In genomic region chr3:127387119-127387518, GRCh38 we compare ENCODE assay signal across 19 cellular contexts.
A peak's percentile ranks its signal among the peaks of the same experiment; 100 is the strongest.
DNase-seq lines count a peak whose midpoint lies in the region; ATAC-seq, FAIRE-seq and TF ChIP-seq lines count a peak whose summit lies in the region.
"Had no signal": no experiment of that assay in that cellular context is flagged by ENCODE, and none has a peak within 500 bp of the region (broad histone marks: within the 10 kb centered on the region; RNA-seq: fewer than 3 reads in every experiment).

No MANE protein-coding gene starts in this region.

- H3K27me3 Mint-ChIP-seq in chondrocyte (ENCODE audit: low read depth), result peaks cover 27% of the 10 kb centered on the region

- H4K5ac ChIP-seq in IMR-90 (ENCODE audit: low read depth, low read length), result no peak overlapping the region

- no peaks in the 10 kb centered on the region for H3K4me1 ChIP-seq in IMR-90 (ENCODE audit: control insufficient read depth, insufficient read depth, low read length)
- H3K4me1 ChIP-seq in kidney (ENCODE audit: control insufficient read depth in 1 of 2, insufficient read depth in 1 of 2, low read depth in 1 of 2, low read length in 2 of 2), result no peaks in the 10 kb centered on the region
- H3K4me1 ChIP-seq in spleen, result no peaks in the 10 kb centered on the region
- H3K4me1 ChIP-seq: A549, Caco-2 had no signal

- BruUV-seq in IMR-90 (replicated peaks; lab: Mats Ljungman, UMichigan), result no TSS peak

- CTCF ChIA-PET in IMR-90 (lab: Yijun Ruan, JAX), result no interaction called here

- no peak overlapping the region for H3K4ac ChIP-seq in IMR-90 (ENCODE audit: low read depth, low read length)

- no peak for DNase-seq in IMR-90
- DNase-seq in chondrocyte (ENCODE audit: low spot score), result peak; percentile 57
- DNase-seq in kidney, result peak; percentile 71
- DNase-seq in spleen, result peak; percentile 53
- DNase-seq in 8988T, result no peak
- DNase-seq in activated CD4-positive, CD25-positive, alpha-beta regulatory T cell (lab: John Stamatoyannopoulos, UW), result no peak
- DNase-seq: AML-193; Caco-2; CD4-positive, alpha-beta T cell; DMS79; GF-D8; H9 had no signal

- H3K9me3 ChIP-seq in IMR-90 (ENCODE audit: control insufficient read depth, insufficient read depth, low read length) (no peaks in the 10 kb centered on the region), kidney (ENCODE audit: control insufficient read depth in 1 of 2, low read length in 2 of 2) (peaks cover 0 to 3% of the 10 kb centered on the region in 2 donors), spleen (peaks cover 0 to 3% (median 0%) of the 10 kb centered on the region in 8 donors)
- H3K9me3 ChIP-seq: A549 had no signal

- WGBS in IMR-90 (ENCODE audit: extremely low coverage in 2 of 2, insufficient read length in 1 of 2), 2 experiments, result 50% methylated on average over 2 of the region's 8 CpGs; no CpG with 5 or more reads in 1 of the 2 experiments
- 78 to 92% (median 89%) methylated on average over 8 of the region's 8 CpGs for WGBS in spleen, 5 donors

- no peak overlapping the region for H3K4me2 ChIP-seq in IMR-90 (ENCODE audit: low read depth, low read length)
- H3K4me2 ChIP-seq: A549 had no signal

- H3K18ac ChIP-seq in IMR-90 (ENCODE audit: low read depth, low read length), result no peak overlapping the region

- peak overlapping the region; percentile 32 for H2AFZ ChIP-seq in IMR-90 (replicated peaks; ENCODE audit: low read length, poor library complexity)

- no peak overlapping the region for H3K27ac Mint-ChIP-seq in chondrocyte (ENCODE audit: unreplicated experiment)
- H3K27ac Mint-ChIP-seq: CD4-positive, alpha-beta T cell; H9; IgD-negative memory B cell had no signal

- no peak overlapping the region for H3K4me3 Mint-ChIP-seq in chondrocyte (ENCODE audit: unreplicated experiment)
- H3K4me3 Mint-ChIP-seq: CD4-positive, alpha-beta T cell; H9; IgD-negative memory B cell had no signal

- H3K27ac ChIP-seq in IMR-90 (ENCODE audit: insufficient read depth, low read length) (no peak overlapping the region), kidney (ENCODE audit: low read depth in 2 of 2, low read length in 2 of 2) (no peak overlapping the region), spleen (no peak overlapping the region)
- H3K27ac ChIP-seq: A549, C4-2B had no signal

- H4K20me1 ChIP-seq in IMR-90 (ENCODE audit: insufficient read depth, low read length), result no peaks in the 10 kb centered on the region

- POLR2A ChIA-PET in IMR-90 (lab: Charles Lee; ENCODE audit: unreplicated experiment), result no interaction called here

- no peak for TF ChIP-seq RAD21 in IMR-90 (IDR thresholded peaks at IDR 0.05; ENCODE audit: low read length)

- H3K56ac ChIP-seq in IMR-90 (ENCODE audit: extremely low read depth, insufficient read depth, low read length), result no peak overlapping the region

- H2BK5ac ChIP-seq in IMR-90 (ENCODE audit: low read depth, low read length, poor library complexity, severe bottlenecking), result no peak overlapping the region

- no peak overlapping the region for H4K91ac ChIP-seq in IMR-90 (ENCODE audit: insufficient read depth, low read depth, low read length)

- dilution Hi-C loops in IMR-90 (cut with HindIII; ENCODE audit: low sequenced_read_pairs, unreplicated experiment), result no loop called here

- H2BK120ac ChIP-seq in IMR-90 (ENCODE audit: low read depth, low read length), result no peak overlapping the region

- no peaks in the 10 kb centered on the region for H3K79me1 ChIP-seq in IMR-90 (ENCODE audit: low read depth in 1 of 2, low read length in 2 of 2)

- H3K27me3 ChIP-seq in IMR-90 (ENCODE audit: control insufficient read depth, insufficient read depth, low read length), result peaks cover 4% of the 10 kb centered on the region; the same call in 1 of the 2 replicates
- H3K27me3 ChIP-seq in spleen (replicated peaks in 1 of 7), result peaks cover 0 to 59% (median 0%) of the 10 kb centered on the region in 7 donors

- no peak overlapping the region for H3K14ac ChIP-seq in IMR-90 (replicated peaks; ENCODE audit: low read depth, low read length)

- no peak overlapping the region for H3K9ac ChIP-seq in IMR-90 (ENCODE audit: low read depth, low read length)
- H3K9ac ChIP-seq in kidney (ENCODE audit: low read length in 2 of 2), result no peak overlapping the region

- peaks cover 6% of the 10 kb centered on the region for H3K4me1 Mint-ChIP-seq in chondrocyte (ENCODE audit: low read depth)
- H3K4me1 Mint-ChIP-seq: IgD-negative memory B cell had no signal

- H3K36me3 Mint-ChIP-seq in chondrocyte (ENCODE audit: low read depth), result peaks cover 1% of the 10 kb centered on the region
- H3K36me3 Mint-ChIP-seq: IgD-negative memory B cell had no signal

- no peak overlapping the region for H2BK15ac ChIP-seq in IMR-90 (ENCODE audit: low read depth, low read length)

- TF ChIP-seq CTCF in IMR-90 (conservative IDR thresholded peaks at IDR 0.05; ENCODE audit: low read depth, low read length) (no peak), chondrocyte (IDR thresholded peaks at IDR 0.05) (no peak), kidney (IDR thresholded peaks at IDR 0.05; ENCODE audit: borderline replicate concordance, extremely low read depth, insufficient read depth) (no peak), spleen (IDR thresholded peaks at IDR 0.05 in 8 of 11, conservative IDR thresholded peaks at IDR 0.05 in 3 of 11) (no peak)

- no peak for FAIRE-seq in kidney (lab: Jason Lieb, UNC)
- FAIRE-seq: A549, D721Med, GM19239, H1, HTR-8/SVneo had no signal

- ATAC-seq in IMR-90 (ENCODE audit: low read depth), result no peak
- ATAC-seq: A549 had no signal

- no peak overlapping the region for H2AK9ac ChIP-seq in IMR-90 (replicated peaks; ENCODE audit: low read depth, low read length, poor library complexity)

- no peaks in the 10 kb centered on the region for H3K9me1 ChIP-seq in IMR-90 (ENCODE audit: insufficient read depth, low read length)

- in situ Hi-C loops in IMR-90 (cut with MboI; ENCODE audit: low sequenced_read_pairs), result no loop called here

- peaks cover 6% of the 10 kb centered on the region for H3K9me3 Mint-ChIP-seq in chondrocyte (ENCODE audit: low read depth)
- H3K9me3 Mint-ChIP-seq: CD4-positive, alpha-beta T cell had no signal

- H3K36me3 ChIP-seq in IMR-90 (ENCODE audit: control insufficient read depth, insufficient read depth, low read length) (no peaks in the 10 kb centered on the region), kidney (ENCODE audit: control insufficient read depth in 1 of 2, insufficient read depth in 2 of 2, low read length in 2 of 2) (no peaks in the 10 kb centered on the region), spleen (no peaks in the 10 kb centered on the region)

- H4K8ac ChIP-seq in IMR-90 (ENCODE audit: low read depth in 2 of 2, low read length in 2 of 2), result no peak overlapping the region

- no peak overlapping the region for H3K23ac ChIP-seq in IMR-90 (ENCODE audit: low read depth, low read length)

- no peak overlapping the region for H2AK5ac ChIP-seq in IMR-90 (ENCODE audit: low read depth, low read length)

- H2BK20ac ChIP-seq in IMR-90 (ENCODE audit: low read depth, low read length), result no peak overlapping the region

- TF ChIP-seq POLR2A in IMR-90 (IDR thresholded peaks at IDR 0.05; ENCODE audit: low read depth, low read length) (no peak), spleen (IDR thresholded peaks at IDR 0.05) (no peak)

- H3K4me3 ChIP-seq in IMR-90 (ENCODE audit: insufficient read depth, low read depth, low read length) (no peak overlapping the region), kidney (ENCODE audit: low read length in 2 of 2) (no peak overlapping the region), spleen (no peak overlapping the region)
- H3K4me3 ChIP-seq: A549 had no signal

- intact Hi-C loops in IMR-90 (cut with micrococcal nuclease), result no loop called here
- intact Hi-C loops in kidney (cut with DNase I), result no loop called here
- intact Hi-C loops in spleen (cut with DNase I; ENCODE audit: low total_unique reads), result no loop called here

TF ChIP-seq in IMR-90, 13 proteins besides CTCF, POLR2A, EP300 and RAD21:
- no peak for TF ChIP-seq NFE2L2 (IDR thresholded peaks at IDR 0.05; ENCODE audit: low read depth, low read length)

Comparison
In these comparisons a context has a peak if more than half of its experiments do, and no peak if none do; other contexts are left out.
1. DNase-seq: peak in chondrocyte (single experiment), kidney (single experiment) and spleen (single experiment); none in IMR-90 (single experiment), 8988T (single experiment) and activated CD4-positive, CD25-positive, alpha-beta regulatory T cell (0 of 4).